Comparison of ENCODE assay signal across 11 cellular contexts in the genomic region with DNA sequence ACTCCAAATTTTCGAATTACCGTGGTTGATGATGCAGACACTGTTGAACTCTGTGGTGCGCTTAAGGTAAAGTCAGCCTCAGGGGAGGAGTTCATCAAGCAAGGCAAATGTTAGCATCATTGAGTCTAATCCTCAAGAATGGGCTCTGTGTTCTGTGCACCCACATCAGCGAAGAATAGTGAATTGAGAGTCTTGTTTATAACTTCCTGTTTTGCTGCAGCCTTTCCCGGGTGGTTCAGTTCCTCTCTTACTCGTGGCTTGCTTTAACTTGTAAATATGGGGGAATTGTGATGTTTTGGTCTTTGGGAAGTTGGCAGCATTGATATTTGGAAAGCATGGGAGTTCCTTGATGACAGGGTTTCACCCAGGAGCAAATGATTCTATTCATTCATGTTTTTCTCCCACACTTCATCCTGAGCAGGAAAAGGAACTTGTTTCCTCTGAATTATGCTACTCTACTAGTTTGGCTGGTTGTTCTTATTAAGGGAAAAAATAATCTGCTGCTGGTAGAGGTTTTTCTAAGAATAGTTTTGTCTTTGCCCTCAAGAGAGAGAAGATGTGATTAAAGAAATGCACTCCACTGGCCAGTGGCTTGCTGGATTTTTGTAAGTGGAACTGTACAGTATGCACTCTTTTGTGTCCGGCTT. TPM values are rescaled to one million over a fixed set of nuclear protein-coding genes. Genes with fewer than 3 reads are reported as not detected.
DNase-seq lines count a peak whose midpoint lies in the region; TF ChIP-seq lines count a peak whose summit lies in the region.
"Had no signal": no experiment of that assay in that cellular context is flagged by ENCODE, and none has a peak within 500 bp of the region (broad histone marks: within the 10 kb centered on the region; RNA-seq: fewer than 3 reads in every experiment).

No MANE protein-coding gene starts in this region.

- no TSS peak for BruUV-seq in OCI-LY7 (replicated peaks; lab: Mats Ljungman, UMichigan)

- H3K27me3 Mint-ChIP-seq in activated CD4-positive, alpha-beta T cell treated with anti-CD3 and anti-CD28 coated beads, Interleukin-2, amount 10 ng/mL, durations not matched to agents 24 days and 14 days: no peaks in the 10 kb centered on the region

- peak overlapping the region; percentile 32; the same call in 1 of the 2 replicates for H2AFZ ChIP-seq in OCI-LY7 (ENCODE audit: low read length)

- H3K4me2 ChIP-seq in OCI-LY7 (ENCODE audit: low read length): peak overlapping the region; percentile 56

- no peak for DNase-seq in activated CD4-positive, alpha-beta T cell treated with anti-CD3 and anti-CD28 coated beads, Interleukin-2, amount 10 ng/mL, durations not matched to agents 24 days and 14 days
- no peak for DNase-seq in activated CD4-positive, alpha-beta T cell treated with anti-CD3 and anti-CD28 coated beads for 1 hour
- DNase-seq in OCI-LY7 (ENCODE audit: low spot score) (peak; percentile 46), foreskin melanocyte (peak; percentile 98), substantia nigra (lab: John Stamatoyannopoulos, UW) (peak in 25 of 49 donors; percentile 5 to 73 (median 18)), KG1 (lab: John Stamatoyannopoulos, UW) (no peak), NCI-H2171 (lab: John Stamatoyannopoulos, UW) (no peak)
- DNase-seq in activated CD8-positive, alpha-beta memory T cell treated with anti-CD3 and anti-CD28 coated beads, Interleukin-2, amount 50 U/mL, for 48 hours: no peak
- DNase-seq: NCI-H1105; stimulated activated naive CD4-positive, alpha-beta T cell had no signal

- H3K4me1 Mint-ChIP-seq in activated CD4-positive, alpha-beta T cell treated with anti-CD3 and anti-CD28 coated beads, Interleukin-2, amount 10 ng/mL, durations not matched to agents 24 days and 14 days: peaks cover 10% of the 10 kb centered on the region

- peak overlapping the region; percentile 35 for H3K27ac ChIP-seq in OCI-LY7 (ENCODE audit: low read depth, low read length, poor library complexity, severe bottlenecking)
- peak overlapping the region; percentile 23 for H3K27ac ChIP-seq in substantia nigra (ENCODE audit: low read depth, low read length, poor library complexity, severe bottlenecking)

- H3K9me2 ChIP-seq in OCI-LY7 (ENCODE audit: insufficient read depth, low read length): no peaks in the 10 kb centered on the region

- POLR2A ChIA-PET in OCI-LY7 (lab: Charles Lee): interaction anchor here (0.6 to 1.2 kb wide), 2 partner anchors 176 to 312 kb away, joined by 5 to 8 read pairs; no protein-coding TSS in a partner anchor

- H4K20me1 ChIP-seq in OCI-LY7 (ENCODE audit: insufficient read depth, low read length): no peaks in the 10 kb centered on the region

- H3K4me1 ChIP-seq in OCI-LY7 (ENCODE audit: insufficient read depth, low read length, poor library complexity, severe bottlenecking): peaks cover 35% of the 10 kb centered on the region

- H3K4me3 ChIP-seq in OCI-LY7 (ENCODE audit: low read depth, low read length, poor library complexity, severe bottlenecking): no peak overlapping the region

- peaks cover 36% of the 10 kb centered on the region for H3K36me3 Mint-ChIP-seq in activated CD4-positive, alpha-beta T cell treated with anti-CD3 and anti-CD28 coated beads, Interleukin-2, amount 10 ng/mL, durations not matched to agents 24 days and 14 days (ENCODE audit: low read depth)

- H3K36me3 ChIP-seq in OCI-LY7 (ENCODE audit: insufficient read depth, low read length): peaks cover 64% of the 10 kb centered on the region

- intact Hi-C loops in activated CD4-positive, alpha-beta T cell treated with anti-CD3 and anti-CD28 coated beads, Interleukin-2, amount 10 ng/mL, durations not matched to agents 24 days and 14 days (cut with micrococcal nuclease): loop anchor here (10.0 kb wide), 1 partner anchor 292 kb away; no protein-coding TSS in a partner anchor
- intact Hi-C loops in OCI-LY7 (cut with micrococcal nuclease; ENCODE audit: unreplicated experiment): loop anchor here (10.0 kb wide), 1 partner anchor 612 kb away; a partner anchor contains a TSS

- no peak for TF ChIP-seq CTCF in OCI-LY7 (conservative IDR thresholded peaks at IDR 0.05; ENCODE audit: low read length)

- H3K9me3 Mint-ChIP-seq in activated CD4-positive, alpha-beta T cell treated with anti-CD3 and anti-CD28 coated beads, Interleukin-2, amount 10 ng/mL, durations not matched to agents 24 days and 14 days: no peaks in the 10 kb centered on the region
- H3K9me3 Mint-ChIP-seq: activated T-helper 2 cell treated with anti-CD3 and anti-CD28 coated beads, Interferon-gamma antibody, Interleukin-2, Interleukin-4, amounts not matched to agents 10 μg/mL and 5 μg/mL and 100 μg/mL, durations not matched to agents 14 hours and 24 hours and 36 hours had no signal

- H3K4me3 Mint-ChIP-seq in activated CD4-positive, alpha-beta T cell treated with anti-CD3 and anti-CD28 coated beads, Interleukin-2, amount 10 ng/mL, durations not matched to agents 24 days and 14 days: no peak overlapping the region

- CTCF ChIA-PET in OCI-LY7 (lab: Charles Lee; ENCODE audit: unreplicated experiment): no interaction called here

- H3K79me2 ChIP-seq in OCI-LY7 (ENCODE audit: insufficient read depth, low read depth, low read length): no peaks in the 10 kb centered on the region

- peak overlapping the region; percentile 22 for H3K27ac Mint-ChIP-seq in activated CD4-positive, alpha-beta T cell treated with anti-CD3 and anti-CD28 coated beads, Interleukin-2, amount 10 ng/mL, durations not matched to agents 24 days and 14 days
- H3K27ac Mint-ChIP-seq: activated T-helper 2 cell treated with anti-CD3 and anti-CD28 coated beads, Interferon-gamma antibody, Interleukin-2, Interleukin-4, amounts not matched to agents 10 μg/mL and 5 μg/mL and 100 μg/mL, durations not matched to agents 14 hours and 24 hours and 36 hours had no signal

- no peaks in the 10 kb centered on the region for H3K9me3 ChIP-seq in OCI-LY7 (ENCODE audit: low read length)

RNA-seq across cellular contexts. Expression of a gene that starts 40.4 kb away (rescaled TPM):
- 19.0 and 20.0 TPM in 2 replicates for total RNA-seq in activated CD4-positive, alpha-beta T cell treated with anti-CD3 and anti-CD28 coated beads, Interleukin-2, amount 10 ng/mL, durations not matched to agents 24 days and 14 days
- 27.5 and 30.4 TPM in 2 replicates for total RNA-seq in OCI-LY7 (2014; rRNA removed; shearing (Covaris generic))
- total RNA-seq in OCI-LY7 (2022): 29.2 and 34.6 TPM in 2 replicates

Comparison
In these comparisons a context has a peak if more than half of its experiments do, and no peak if none do; other contexts are left out.
1. DNase-seq: peak in OCI-LY7 (single experiment), foreskin melanocyte (single experiment) and substantia nigra (25 of 49); none in activated CD4-positive, alpha-beta T cell treated with anti-CD3 and anti-CD28 coated beads, Interleukin-2, amount 10 ng/mL, durations not matched to agents 24 days and 14 days (single experiment), activated CD4-positive, alpha-beta T cell treated with anti-CD3 and anti-CD28 coated beads for 1 hour (single experiment), activated CD8-positive, alpha-beta memory T cell treated with anti-CD3 and anti-CD28 coated beads, Interleukin-2, amount 50 U/mL, for 48 hours (single experiment), KG1 (single experiment) and NCI-H2171 (single experiment).